Comparison of ENCODE assay signal across 1 cellular context in the genomic region with DNA sequence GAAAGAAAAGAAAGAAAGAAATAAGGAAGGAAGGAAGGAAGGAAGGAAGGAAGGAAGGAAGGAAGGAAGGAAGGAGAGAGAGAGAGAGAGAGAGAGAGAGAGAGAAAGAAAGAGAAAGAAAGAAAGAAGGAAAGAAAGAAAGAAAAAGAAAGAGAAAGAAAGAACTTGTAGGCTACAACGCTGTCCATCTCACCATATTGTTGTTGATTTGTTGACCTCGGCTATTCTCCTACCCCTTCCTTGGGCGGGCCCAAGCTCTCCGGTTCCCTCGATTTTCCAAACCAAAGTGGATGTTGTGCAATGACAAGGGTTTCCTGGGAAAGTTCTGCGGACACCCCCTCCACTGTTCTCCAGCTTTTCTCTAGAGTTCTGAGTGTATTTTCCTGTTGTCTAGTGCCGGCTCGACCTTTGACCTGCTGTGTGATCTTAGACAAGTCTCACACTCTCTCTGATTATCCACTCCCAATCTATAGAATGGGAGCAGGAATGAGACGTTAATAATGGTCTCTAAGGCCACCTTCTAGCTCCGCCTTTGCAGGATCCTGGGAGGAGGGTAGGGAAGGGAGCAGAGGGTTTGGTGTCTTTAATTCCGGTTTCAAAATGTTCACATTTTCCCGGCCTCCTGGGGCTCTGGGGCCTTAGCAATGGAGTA.
TF ChIP-seq lines count a peak whose summit lies in the region.

No MANE protein-coding gene starts in this region.

TF ChIP-seq in H1, 55 proteins besides CTCF, POLR2A, EP300 and RAD21:
- TF ChIP-seq, protein P1, sequence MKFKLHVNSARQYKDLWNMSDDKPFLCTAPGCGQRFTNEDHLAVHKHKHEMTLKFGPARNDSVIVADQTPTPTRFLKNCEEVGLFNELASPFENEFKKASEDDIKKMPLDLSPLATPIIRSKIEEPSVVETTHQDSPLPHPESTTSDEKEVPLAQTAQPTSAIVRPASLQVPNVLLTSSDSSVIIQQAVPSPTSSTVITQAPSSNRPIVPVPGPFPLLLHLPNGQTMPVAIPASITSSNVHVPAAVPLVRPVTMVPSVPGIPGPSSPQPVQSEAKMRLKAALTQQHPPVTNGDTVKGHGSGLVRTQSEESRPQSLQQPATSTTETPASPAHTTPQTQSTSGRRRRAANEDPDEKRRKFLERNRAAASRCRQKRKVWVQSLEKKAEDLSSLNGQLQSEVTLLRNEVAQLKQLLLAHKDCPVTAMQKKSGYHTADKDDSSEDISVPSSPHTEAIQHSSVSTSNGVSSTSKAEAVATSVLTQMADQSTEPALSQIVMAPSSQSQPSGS (IDR thresholded peaks at IDR 0.05; ENCODE audit: low read length): no peak
- peak; percentile 73 for TF ChIP-seq EZH2 (IDR thresholded peaks at IDR 0.05; ENCODE audit: low read depth, low read length, severe bottlenecking)
- TF ChIP-seq CREB1 (IDR thresholded peaks at IDR 0.05): no peak
- no peak for TF ChIP-seq TEAD4 (IDR thresholded peaks at IDR 0.05; ENCODE audit: low read depth, low read length)
- TF ChIP-seq SUZ12 (IDR thresholded peaks at IDR 0.05; ENCODE audit: low read length): peak; percentile 53
- TF ChIP-seq RFX5 (IDR thresholded peaks at IDR 0.05; ENCODE audit: borderline replicate concordance, low read depth, low read length): no peak
- TF ChIP-seq MAFK (IDR thresholded peaks at IDR 0.05; ENCODE audit: low read depth, low read length): no peak
- TF ChIP-seq CEBPB (IDR thresholded peaks at IDR 0.05; ENCODE audit: low read depth, low read length): no peak
